In the genomic region with DNA sequence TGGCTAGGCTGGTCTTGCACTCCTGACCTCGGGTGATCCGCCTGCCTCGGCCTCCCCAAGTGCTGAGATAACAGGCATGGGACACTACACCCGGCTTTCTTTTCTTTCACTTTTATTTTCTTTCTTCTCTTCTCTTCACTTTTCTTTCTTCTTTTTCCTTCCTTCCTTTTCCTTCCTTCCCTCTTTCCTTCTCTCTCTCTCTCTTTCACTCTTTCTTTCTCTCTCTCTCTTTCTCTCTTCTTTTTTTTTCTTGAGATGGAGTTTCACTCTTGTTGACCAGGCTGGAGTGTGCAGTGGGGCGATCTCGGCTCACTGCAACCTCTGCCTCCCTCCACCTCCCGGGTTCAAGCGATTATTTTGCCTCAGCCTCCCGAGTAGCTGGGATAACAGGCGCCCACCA, we compare ENCODE assay signal across 11 cellular contexts. TPM values are rescaled to one million over a fixed set of nuclear protein-coding genes. Genes with fewer than 3 reads are reported as not detected.
DNase-seq lines count a peak whose midpoint lies in the region; ATAC-seq and TF ChIP-seq lines count a peak whose summit lies in the region.
"Had no signal": no experiment of that assay in that cellular context is flagged by ENCODE, and none has a peak within 500 bp of the region (broad histone marks: within the 10 kb centered on the region; RNA-seq: fewer than 3 reads in every experiment).

No MANE protein-coding gene starts in this region.

- H3K4me3 ChIP-seq in PC-9 = peak overlapping the region; percentile 91; the same call in 1 of the 2 replicates
- H3K4me3 ChIP-seq in hepatocyte = no peak overlapping the region

- H3K36me3 ChIP-seq in PC-9 (ENCODE audit: low read depth) = peaks cover 24% of the 10 kb centered on the region
- H3K36me3 ChIP-seq in hepatocyte (replicated peaks; ENCODE audit: insufficient read depth, low read depth) = peaks cover 3% of the 10 kb centered on the region
- H3K36me3 ChIP-seq: neural progenitor cell had no signal

- H4K20me1 ChIP-seq in PC-9 (ENCODE audit: insufficient read depth) (no peaks in the 10 kb centered on the region), hepatocyte (ENCODE audit: insufficient read depth, poor library complexity, severe bottlenecking) (no peaks in the 10 kb centered on the region)

- H3K27ac Mint-ChIP-seq in stimulated activated naive CD8-positive, alpha-beta T cell treated with anti-CD3 and anti-CD28 coated beads, Interleukin-15, amount 100 ng/mL, for 72 hours = peak overlapping the region in 1 of 2 donors; percentile 49
- no peak overlapping the region for H3K27ac Mint-ChIP-seq in chondrocyte (ENCODE audit: unreplicated experiment)

- intact Hi-C loops in PC-9 (cut with micrococcal nuclease; ENCODE audit: unreplicated experiment) = loop anchor here (2.0 kb wide), 2 partner anchors 37 to 67 kb away; partner anchors contain the start of genes ZNF708 and ZNF738

- H3K4me1 ChIP-seq in PC-9 (replicated peaks; ENCODE audit: insufficient read depth) = peaks cover 10% of the 10 kb centered on the region; the same call in 1 of the 2 replicates
- H3K4me1 ChIP-seq in hepatocyte (ENCODE audit: insufficient read depth) = peaks cover 7% of the 10 kb centered on the region

- 0 out of 2 replicates have a peak, but pooled peaks cover 5% of the 10 kb centered on the region for H3F3A ChIP-seq in PC-9 (ENCODE audit: insufficient read depth, low read depth)

- WGBS in hepatocyte (ENCODE audit: low lambda C conversion rate, missing lambda C conversion rate) = 96% methylated on average over 10 of the region's 10 CpGs

- peaks cover 25% of the 10 kb centered on the region for H3K9me3 ChIP-seq in PC-9 (ENCODE audit: insufficient read depth, low read depth)
- H3K9me3 ChIP-seq in hepatocyte (ENCODE audit: low read depth) = peaks cover 4% of the 10 kb centered on the region
- H3K9me3 ChIP-seq: gastrocnemius medialis had no signal

- H3K79me2 ChIP-seq in PC-9 (ENCODE audit: low read depth) (peaks cover 18% of the 10 kb centered on the region), hepatocyte (peaks cover 36% of the 10 kb centered on the region)

- H3K4me2 ChIP-seq in PC-9 = peak overlapping the region; percentile 88; the same call in 1 of the 2 replicates
- H3K4me2 ChIP-seq in hepatocyte = no peak overlapping the region
- H3K4me2 ChIP-seq: neural progenitor cell had no signal

- no TSS peak for BruUV-seq in PC-9 (replicated peaks; lab: Mats Ljungman, UMichigan)

- H3K27ac ChIP-seq in PC-9 = no peak overlapping the region
- no peak overlapping the region for H3K27ac ChIP-seq in hepatocyte
- H3K27ac ChIP-seq: neural progenitor cell had no signal

- peaks cover 26% of the 10 kb centered on the region for H3K4me1 Mint-ChIP-seq in stimulated activated naive CD8-positive, alpha-beta T cell treated with anti-CD3 and anti-CD28 coated beads, Interleukin-15, amount 100 ng/mL, for 72 hours
- H3K4me1 Mint-ChIP-seq in chondrocyte (ENCODE audit: low read depth) = peaks cover 28% of the 10 kb centered on the region
- H3K4me1 Mint-ChIP-seq: neural progenitor cell had no signal

- H3K9me3 Mint-ChIP-seq in stimulated activated naive CD8-positive, alpha-beta T cell treated with anti-CD3 and anti-CD28 coated beads, Interleukin-15, amount 100 ng/mL, for 72 hours = peaks cover 16 to 22% of the 10 kb centered on the region in 2 donors
- peaks cover 27% of the 10 kb centered on the region for H3K9me3 Mint-ChIP-seq in chondrocyte (ENCODE audit: low read depth)

- H3K9me2 ChIP-seq in PC-9 (ENCODE audit: insufficient read depth) = no peaks in the 10 kb centered on the region
- H3K9me2 ChIP-seq in hepatocyte (replicated peaks; ENCODE audit: insufficient read depth) = no peaks in the 10 kb centered on the region

- H3K27me3 ChIP-seq in PC-9 (ENCODE audit: insufficient read depth, low read depth) = no peaks in the 10 kb centered on the region
- no peaks in the 10 kb centered on the region for H3K27me3 ChIP-seq in hepatocyte
- H3K27me3 ChIP-seq: dorsolateral prefrontal cortex, gastrocnemius medialis, neural progenitor cell had no signal

- no peaks in the 10 kb centered on the region for H3K27me3 Mint-ChIP-seq in stimulated activated naive CD8-positive, alpha-beta T cell treated with anti-CD3 and anti-CD28 coated beads, Interleukin-15, amount 100 ng/mL, for 72 hours
- H3K27me3 Mint-ChIP-seq in chondrocyte (ENCODE audit: low read depth) = no peaks in the 10 kb centered on the region
- H3K27me3 Mint-ChIP-seq: activated CD4-positive, alpha-beta memory T cell treated with anti-CD3 and anti-CD28 coated beads, Interleukin-2, amount 10 ng/mL, durations not matched to agents 7 days and 5 days had no signal

- CTCF ChIA-PET in PC-9 (lab: Charles Lee) = no interaction called here

- DNase-seq in stimulated activated naive CD8-positive, alpha-beta T cell treated with anti-CD3 and anti-CD28 coated beads, Interleukin-15, amount 100 ng/mL, for 72 hours = no peak
- no peak for DNase-seq in stimulated activated naive CD8-positive, alpha-beta T cell treated with anti-CD3 and anti-CD28 coated beads, Interleukin-15, Interleukin-2, amounts not matched to agents 100 U/mL and 50 U/mL, for 24 hours
- DNase-seq in PC-9 = no peak
- no peak for DNase-seq in hepatocyte (ENCODE audit: low spot score)
- no peak for DNase-seq in chondrocyte (ENCODE audit: low spot score)
- no peak for DNase-seq in dedifferentiated amniotic fluid mesenchymal stem cell (ENCODE audit: extremely low spot score)
- no peak for DNase-seq in NCI-H1436 treated with DMSO at 0.1 percent for 48 hours (lab: John Stamatoyannopoulos, UW)

- no peak for ATAC-seq in stimulated activated naive CD8-positive, alpha-beta T cell treated with anti-CD3 and anti-CD28 coated beads, Interleukin-15, amount 100 ng/mL, for 72 hours
- no peak for ATAC-seq in stimulated activated naive CD8-positive, alpha-beta T cell treated with anti-CD3 and anti-CD28 coated beads, Interleukin-15, Interleukin-2, amounts not matched to agents 100 U/mL and 50 U/mL, for 24 hours

- POLR2A ChIA-PET in PC-9 (lab: Charles Lee; ENCODE audit: unreplicated experiment) = interaction anchor here (0.6 kb wide), 2 partner anchors 85 to 246 kb away, joined by 3 to 7 read pairs; no protein-coding TSS in a partner anchor

- peak overlapping the region; percentile 98; the same call in 1 of the 2 replicates for H2AFZ ChIP-seq in PC-9
- peak overlapping the region; percentile 1 for H2AFZ ChIP-seq in hepatocyte
- H2AFZ ChIP-seq: neural progenitor cell had no signal

- peak overlapping the region; percentile 14 to 39 for H3K4me3 Mint-ChIP-seq in stimulated activated naive CD8-positive, alpha-beta T cell treated with anti-CD3 and anti-CD28 coated beads, Interleukin-15, amount 100 ng/mL, for 72 hours
- no peak overlapping the region for H3K4me3 Mint-ChIP-seq in chondrocyte (ENCODE audit: unreplicated experiment)

- H3K36me3 Mint-ChIP-seq in chondrocyte (ENCODE audit: low read depth) = peaks cover 20% of the 10 kb centered on the region

- TF ChIP-seq CTCF in PC-9 (conservative IDR thresholded peaks at IDR 0.05) = no peak
- TF ChIP-seq CTCF in hepatocyte (IDR thresholded peaks at IDR 0.05; ENCODE audit: poor library complexity) = no peak
- no peak for TF ChIP-seq CTCF in chondrocyte (IDR thresholded peaks at IDR 0.05)

RNA-seq across cellular contexts. Expression of gene ZNF493, which starts 0.8 kb away (rescaled TPM):
- total RNA-seq in PC-9 (2021) = 14.5 and 16.6 TPM in 2 replicates
- total RNA-seq in hepatocyte = 22.4 and 26.5 TPM in 2 replicates
- polyA plus RNA-seq in hepatocyte = 9.8 and 14.0 TPM in 2 replicates
- total RNA-seq in chondrocyte = 8.7 to 19.0 TPM (median 10.0 TPM) in 3 replicates

RNA-seq across cellular contexts. Expression of gene ZNF738, which starts 37.3 kb away (rescaled TPM):
- total RNA-seq in PC-9 (2021) = 11.9 and 14.0 TPM in 2 replicates
- total RNA-seq in hepatocyte = 18.4 and 28.4 TPM in 2 replicates
- 8.4 and 9.3 TPM in 2 replicates for polyA plus RNA-seq in hepatocyte
- 4.3 to 10.1 TPM (median 6.7 TPM) in 3 replicates for total RNA-seq in chondrocyte
